Comparison of ENCODE assay signal across 10 cellular contexts in genomic region chr19:45515807-45516401, GRCh38. TPM values are rescaled to one million over a fixed set of nuclear protein-coding genes. Genes with fewer than 3 reads are reported as not detected.
DNase-seq lines count a peak whose midpoint lies in the region; ATAC-seq and TF ChIP-seq lines count a peak whose summit lies in the region.
"Had no signal": no experiment of that assay in that cellular context is flagged by ENCODE, and none has a peak within 500 bp of the region (broad histone marks: within the 10 kb centered on the region; RNA-seq: fewer than 3 reads in every experiment).

No MANE protein-coding gene starts in this region.

- peaks cover 47% of the 10 kb centered on the region for H3K4me1 ChIP-seq in OCI-LY1 (ENCODE audit: insufficient read depth, low read length, severe bottlenecking)
- peaks cover 47% of the 10 kb centered on the region for H3K4me1 ChIP-seq in colonic mucosa
- peaks cover 66% of the 10 kb centered on the region for H3K4me1 ChIP-seq in mucosa of stomach (ENCODE audit: control insufficient read depth, insufficient read depth, low read length)

- H3K36me3 ChIP-seq in OCI-LY1 (ENCODE audit: insufficient read depth, low read length), result peaks cover 15% of the 10 kb centered on the region; the same call in 1 of the 2 replicates
- peaks cover 6% of the 10 kb centered on the region for H3K36me3 ChIP-seq in colonic mucosa
- no peaks in the 10 kb centered on the region for H3K36me3 ChIP-seq in mucosa of stomach (ENCODE audit: control insufficient read depth, insufficient read depth, low read length)

- H3K4me3 ChIP-seq in OCI-LY1 (ENCODE audit: low read depth, low read length, poor library complexity, severe bottlenecking) (no peak overlapping the region), colonic mucosa (no peak overlapping the region), mucosa of stomach (ENCODE audit: low read length) (no peak overlapping the region)

- intact Hi-C loops in colonic mucosa (cut with DNase I), result no loop called here

- ATAC-seq in GM21515 (IDR thresholded peaks at IDR 0.05; ENCODE audit: unreplicated experiment), result no peak

- H3K27ac ChIP-seq in OCI-LY1 (ENCODE audit: low read depth, low read length, poor library complexity, severe bottlenecking) (peak overlapping the region; percentile 88), colonic mucosa (peak overlapping the region; percentile 85)

- in situ Hi-C loops in G401 (cut with HindIII; ENCODE audit: low sequenced_read_pairs), result no loop called here

- no peaks in the 10 kb centered on the region for H4K20me1 ChIP-seq in OCI-LY1 (ENCODE audit: insufficient read depth, low read length)

- no peak overlapping the region for H2AFZ ChIP-seq in OCI-LY1 (ENCODE audit: low read length)

- H3K9ac ChIP-seq in OCI-LY1 (ENCODE audit: low read length), result no peak overlapping the region; the same call in 1 of the 2 replicates
- peak overlapping the region; percentile 58 to 71 for H3K9ac ChIP-seq in colonic mucosa (ENCODE audit: low read depth in 2 of 2, low read length in 2 of 2)
- peak overlapping the region; percentile 35 for H3K9ac ChIP-seq in mucosa of stomach (ENCODE audit: low read length)

- DNase-seq in CD1c-positive myeloid dendritic cell (ENCODE audit: extremely low spot score) (peak; percentile 74), colonic mucosa (peak; percentile 76), G401 (ENCODE audit: low spot score) (no peak), NCI-H2029 treated with DMSO at 0.1 percent for 48 hours (lab: John Stamatoyannopoulos, UW) (no peak), NCI-H774 (lab: John Stamatoyannopoulos, UW) (no peak)
- DNase-seq: effector CD8-positive, alpha-beta T cell; NCI-H1694 treated with DMSO at 0.1 percent for 48 hours had no signal

- no peak overlapping the region; the same call in 1 of the 2 replicates for H3K4me2 ChIP-seq in OCI-LY1 (ENCODE audit: low read length)

- H3K9me2 ChIP-seq in OCI-LY1 (ENCODE audit: low read depth, low read length), result no peaks in the 10 kb centered on the region

- no peak for TF ChIP-seq CTCF in OCI-LY1 (IDR thresholded peaks at IDR 0.05; ENCODE audit: low read length)
- TF ChIP-seq CTCF in colonic mucosa (IDR thresholded peaks at IDR 0.05), result no peak

- H3K9me3 ChIP-seq in OCI-LY1 (ENCODE audit: low read length) (no peaks in the 10 kb centered on the region), colonic mucosa (no peaks in the 10 kb centered on the region), mucosa of stomach (ENCODE audit: control insufficient read depth, low read length) (no peaks in the 10 kb centered on the region)

- no peaks in the 10 kb centered on the region for H3F3A ChIP-seq in OCI-LY1 (ENCODE audit: insufficient read depth, low read length)

- H3K27me3 ChIP-seq in OCI-LY1 (ENCODE audit: insufficient read depth, low read length), result no peaks in the 10 kb centered on the region
- no peaks in the 10 kb centered on the region for H3K27me3 ChIP-seq in colonic mucosa
- no peaks in the 10 kb centered on the region for H3K27me3 ChIP-seq in mucosa of stomach (ENCODE audit: control insufficient read depth, insufficient read depth, low read length)

- no peaks in the 10 kb centered on the region for H3K79me2 ChIP-seq in OCI-LY1 (ENCODE audit: insufficient read depth, low read length)

RNA-seq across cellular contexts. Expression of gene VASP, which starts 8.6 kb away (rescaled TPM):
- 100 to 1,000 TPM; 236 to 261 TPM for total RNA-seq in colonic mucosa
- 106 and 122 TPM in 2 replicates for total RNA-seq in G401 (2014; rRNA removed; shearing (Covaris generic))

RNA-seq across cellular contexts. Expression of gene PPM1N, which starts 17.7 kb away (rescaled TPM):
- total RNA-seq in colonic mucosa, result 1 to 10 TPM in 1 of 2 donors, under 1 TPM in 1; 0.67 to 1.7 TPM
- total RNA-seq in G401 (2014; rRNA removed; shearing (Covaris generic)), result 3.3 and 4.2 TPM in 2 replicates

RNA-seq across cellular contexts. Expression of gene RTN2, which starts 19.1 kb away (rescaled TPM):
- 1 to 10 TPM; 4.9 to 8.4 TPM for total RNA-seq in colonic mucosa
- total RNA-seq in G401 (2014; rRNA removed; shearing (Covaris generic)), result 17.0 and 22.0 TPM in 2 replicates

RNA-seq across cellular contexts. Expression of gene FOSB, which starts 48.1 kb away (rescaled TPM):
- 1 to 10 TPM; 1.5 to 3.4 TPM for total RNA-seq in colonic mucosa
- 0.31 and 1.5 TPM in 2 replicates for total RNA-seq in G401 (2014; rRNA removed; shearing (Covaris generic))

Comparison
In these comparisons a context has a peak if more than half of its experiments do, and no peak if none do; other contexts are left out.
1. DNase-seq: peak in CD1c-positive myeloid dendritic cell (single experiment) and colonic mucosa (single experiment); none in G401 (single experiment), NCI-H2029 treated with DMSO at 0.1 percent for 48 hours (single experiment) and NCI-H774 (single experiment).